17 cellular contexts compared by ENCODE assay signal in genomic region chr15:44988870-44989219, GRCh38. TPM values are rescaled to one million over a fixed set of nuclear protein-coding genes. Genes with fewer than 3 reads are reported as not detected.
"Had no signal": no experiment of that assay in that cellular context is flagged by ENCODE, and none has a peak within 500 bp of the region (broad histone marks: within the 10 kb centered on the region; RNA-seq: fewer than 3 reads in every experiment).

No MANE protein-coding gene starts in this region.

RNA-seq across cellular contexts. Expression of gene TERB2, which starts 32.4 kb away (rescaled TPM):
- total RNA-seq: activated CD8-positive, alpha-beta T cell treated with anti-CD3 and anti-CD28 coated beads for 36 hours; activated T-cell treated with anti-CD3 and anti-CD28 coated beads, Interleukin-2, amount 50 U/mL, for 4 hours; activated T-helper 17 cell treated with anti-CD3 and anti-CD28 coated beads, Interleukin-2, amount 50 U/mL, for 72 hours; body of pancreas; cardiac muscle cell; colonic mucosa; dermis microvascular lymphatic vessel endothelial cell; epithelial cell of proximal tubule; esophagus squamous epithelium; fibroblast of lung; fibroblast of villous mesenchyme; gastroesophageal sphincter; glomerular endothelial cell; heart right ventricle; hepatocyte; T-helper 17 cell had no signal
- polyA plus RNA-seq: adipose tissue, cardiac muscle cell, fibroblast of lung, heart right ventricle, hepatocyte had no signal
